In genomic region chr6:81166770-81167169, GRCh38 we compare ENCODE assay signal across 23 cellular contexts.
DNase-seq lines count a peak whose midpoint lies in the region; ATAC-seq and TF ChIP-seq lines count a peak whose summit lies in the region.
"Had no signal": no experiment of that assay in that cellular context is flagged by ENCODE, and none has a peak within 500 bp of the region (broad histone marks: within the 10 kb centered on the region; RNA-seq: fewer than 3 reads in every experiment).

No MANE protein-coding gene starts in this region.

- H3K27me3 Mint-ChIP-seq in activated CD8-positive, alpha-beta memory T cell treated with anti-CD3 and anti-CD28 coated beads, Interleukin-2, amount 10 ng/mL, durations not matched to agents 7 days and 5 days, result no peaks in the 10 kb centered on the region
- H3K27me3 Mint-ChIP-seq: activated CD4-positive, alpha-beta memory T cell treated with anti-CD3 and anti-CD28 coated beads, Interleukin-2, amount 10 ng/mL, durations not matched to agents 7 days and 5 days; activated naive CD8-positive, alpha-beta T cell treated with anti-CD3 and anti-CD28 coated beads for 36 hours had no signal

- no peak overlapping the region for H3K27ac Mint-ChIP-seq in activated CD8-positive, alpha-beta memory T cell treated with anti-CD3 and anti-CD28 coated beads, Interleukin-2, amount 10 ng/mL, durations not matched to agents 7 days and 5 days
- H3K27ac Mint-ChIP-seq: activated CD4-positive, alpha-beta memory T cell treated with anti-CD3 and anti-CD28 coated beads, Interleukin-2, amount 10 ng/mL, durations not matched to agents 7 days and 5 days; activated naive CD8-positive, alpha-beta T cell treated with anti-CD3 and anti-CD28 coated beads for 36 hours; activated T-cell treated with anti-CD3 and anti-CD28 coated beads, Interleukin-2, amount 50 U/mL, for 72 hours; immature natural killer cell; natural killer cell had no signal

- no peak for ATAC-seq in activated CD8-positive, alpha-beta memory T cell treated with anti-CD3 and anti-CD28 coated beads, Interleukin-2, amount 10 ng/mL, durations not matched to agents 7 days and 5 days
- ATAC-seq in HG03460 (IDR thresholded peaks at IDR 0.05; ENCODE audit: unreplicated experiment), result no peak
- ATAC-seq: activated T-cell treated with anti-CD3 and anti-CD28 coated beads, Interleukin-2, amount 50 U/mL, for 72 hours; natural killer cell; psoas muscle; stimulated activated naive CD8-positive, alpha-beta T cell treated with anti-CD3 and anti-CD28 coated beads, Interleukin-15, Interleukin-2, amounts not matched to agents 100 U/mL and 50 U/mL, for 24 hours had no signal

- no peak for TF ChIP-seq CTCF in choroid plexus epithelial cell (conservative IDR thresholded peaks at IDR 0.05; ENCODE audit: low read depth, low read length)

- no peak overlapping the region for H3K4me3 ChIP-seq in choroid plexus epithelial cell (ENCODE audit: low read depth, low read length)
- H3K4me3 ChIP-seq: PC-9, psoas muscle, SK-N-MC, upper lobe of left lung had no signal

- CTCF ChIA-PET in activated CD8-positive, alpha-beta memory T cell treated with anti-CD3 and anti-CD28 coated beads, Interleukin-2, amount 10 ng/mL, durations not matched to agents 7 days and 5 days (lab: Charles Lee), result no interaction called here

- H3K36me3 Mint-ChIP-seq in activated CD8-positive, alpha-beta memory T cell treated with anti-CD3 and anti-CD28 coated beads, Interleukin-2, amount 10 ng/mL, durations not matched to agents 7 days and 5 days, result no peaks in the 10 kb centered on the region
- H3K36me3 Mint-ChIP-seq: activated naive CD8-positive, alpha-beta T cell treated with anti-CD3 and anti-CD28 coated beads for 36 hours; immature natural killer cell; natural killer cell had no signal

- H3K4me1 Mint-ChIP-seq in activated CD8-positive, alpha-beta memory T cell treated with anti-CD3 and anti-CD28 coated beads, Interleukin-2, amount 10 ng/mL, durations not matched to agents 7 days and 5 days, result no peaks in the 10 kb centered on the region
- H3K4me1 Mint-ChIP-seq: activated CD4-positive, alpha-beta memory T cell treated with anti-CD3 and anti-CD28 coated beads, Interleukin-2, amount 10 ng/mL, durations not matched to agents 7 days and 5 days; activated naive CD8-positive, alpha-beta T cell treated with anti-CD3 and anti-CD28 coated beads for 36 hours; immature natural killer cell; natural killer cell had no signal

- no peaks in the 10 kb centered on the region for H3K9me3 Mint-ChIP-seq in activated CD8-positive, alpha-beta memory T cell treated with anti-CD3 and anti-CD28 coated beads, Interleukin-2, amount 10 ng/mL, durations not matched to agents 7 days and 5 days (ENCODE audit: low read depth)
- H3K9me3 Mint-ChIP-seq: activated naive CD8-positive, alpha-beta T cell treated with anti-CD3 and anti-CD28 coated beads for 36 hours had no signal

- no peak overlapping the region for H3K4me3 Mint-ChIP-seq in activated CD8-positive, alpha-beta memory T cell treated with anti-CD3 and anti-CD28 coated beads, Interleukin-2, amount 10 ng/mL, durations not matched to agents 7 days and 5 days
- H3K4me3 Mint-ChIP-seq: activated CD4-positive, alpha-beta memory T cell treated with anti-CD3 and anti-CD28 coated beads, Interleukin-2, amount 10 ng/mL, durations not matched to agents 7 days and 5 days; activated naive CD8-positive, alpha-beta T cell treated with anti-CD3 and anti-CD28 coated beads for 36 hours; activated T-cell treated with anti-CD3 and anti-CD28 coated beads, Interleukin-2, amount 50 U/mL, for 72 hours; immature natural killer cell; natural killer cell had no signal

- DNase-seq in DMS 273 (lab: John Stamatoyannopoulos, UW; ENCODE audit: unreplicated experiment), result peak; percentile 7
- DNase-seq in DMS 273 treated with DMSO at 0.1 percent for 48 hours (lab: John Stamatoyannopoulos, UW), result no peak
- DNase-seq in NCI-H2196 treated with DMSO at 0.1 percent for 48 hours (lab: John Stamatoyannopoulos, UW; ENCODE audit: unreplicated experiment), result peak; percentile 10
- peak; percentile 83 for DNase-seq in choroid plexus epithelial cell (ENCODE audit: low read depth)
- DNase-seq in renal cortical epithelial cell (ENCODE audit: low read depth), result peak; percentile 5
- no peak for DNase-seq in activated CD8-positive, alpha-beta memory T cell treated with anti-CD3 and anti-CD28 coated beads, Interleukin-2, amount 10 ng/mL, durations not matched to agents 7 days and 5 days
- no peak for DNase-seq in NCI-H1694 (lab: John Stamatoyannopoulos, UW)
- DNase-seq: activated CD4-positive, alpha-beta memory T cell treated with anti-CD3 and anti-CD28 coated beads, Interleukin-2, amount 10 ng/mL, durations not matched to agents 7 days and 5 days; activated naive CD8-positive, alpha-beta T cell treated with anti-CD3 and anti-CD28 coated beads for 36 hours; activated T-cell treated with anti-CD3 and anti-CD28 coated beads, Interleukin-2, amount 50 U/mL, for 72 hours; cerebellar nuclear complex; DMS53; head of caudate nucleus; immature natural killer cell; mammary epithelial cell; natural killer cell; NCI-H526; PC-9; psoas muscle; stimulated activated naive CD8-positive, alpha-beta T cell treated with anti-CD3 and anti-CD28 coated beads, Interleukin-15, Interleukin-2, amounts not matched to agents 100 U/mL and 50 U/mL, for 24 hours; upper lobe of left lung had no signal

Comparison
In these comparisons a context has a peak if more than half of its experiments do, and no peak if none do; other contexts are left out.
1. DNase-seq: peak in DMS 273 (single experiment), NCI-H2196 treated with DMSO at 0.1 percent for 48 hours (single experiment), choroid plexus epithelial cell (single experiment) and renal cortical epithelial cell (single experiment); none in DMS 273 treated with DMSO at 0.1 percent for 48 hours (single experiment), activated CD8-positive, alpha-beta memory T cell treated with anti-CD3 and anti-CD28 coated beads, Interleukin-2, amount 10 ng/mL, durations not matched to agents 7 days and 5 days (single experiment) and NCI-H1694 (single experiment).